Comparison of ENCODE assay signal across 8 cellular contexts in genomic region chr2:208254118-208254870, GRCh38. TPM values are rescaled to one million over a fixed set of nuclear protein-coding genes. Genes with fewer than 3 reads are reported as not detected.
DNase-seq lines count a peak whose midpoint lies in the region; ATAC-seq and TF ChIP-seq lines count a peak whose summit lies in the region.

No MANE protein-coding gene starts in this region.

- DNase-seq in DMS114 treated with DMSO at 0.1 percent for 48 hours (lab: John Stamatoyannopoulos, UW; ENCODE audit: unreplicated experiment) (peak; percentile 61), HUDEP-2 (lab: John Stamatoyannopoulos, UW; ENCODE audit: unreplicated experiment in 76 of 76) (peak; percentile 35 to 95 (median 84)), PC-3 (peak; percentile 72), fibroblast of lung (ENCODE audit: low read depth in 2 of 2) (peak; percentile 67 to 89)
- peak; percentile 72 for DNase-seq in activated T-helper 1 cell treated with anti-CD3 and anti-CD28 coated beads, Interleukin-12 subunit alpha, Interleukin-12 subunit beta, Interleukin-2, Interleukin-4 antibody, amounts not matched to agents 30 ng/mL and 10 ng/mL and 1 ng/mL, durations not matched to agents 14 hours and 24 hours and 36 hours (ENCODE audit: low spot score)
- DNase-seq in natural killer cell treated with Interleukin-12 subunit alpha and Interleukin-12 subunit beta and Interleukin-15 and Interleukin-18, amount 100 ng/mL, for 72 hours (ENCODE audit: low spot score), result peak; percentile 85
- DNase-seq in stimulated activated naive CD4-positive, alpha-beta T cell (lab: John Stamatoyannopoulos, UW), result peak; percentile 38 to 81 (median 70)

- H3K9me2 ChIP-seq in PC-3 (replicated peaks; ENCODE audit: low read length), result no peaks in the 10 kb centered on the region

- H3K27me3 Mint-ChIP-seq in activated T-helper 1 cell treated with anti-CD3 and anti-CD28 coated beads, Interleukin-12 subunit alpha, Interleukin-12 subunit beta, Interleukin-2, Interleukin-4 antibody, amounts not matched to agents 30 ng/mL and 10 ng/mL and 1 ng/mL, durations not matched to agents 14 hours and 24 hours and 36 hours (ENCODE audit: insufficient read depth), result no peaks in the 10 kb centered on the region
- no peaks in the 10 kb centered on the region for H3K27me3 Mint-ChIP-seq in natural killer cell treated with Interleukin-12 subunit alpha and Interleukin-12 subunit beta and Interleukin-15 and Interleukin-18, amount 100 ng/mL, for 72 hours

- H3K4me2 ChIP-seq in PC-3 (ENCODE audit: low read length) (peak overlapping the region; percentile 87), fibroblast of lung (ENCODE audit: extremely low read depth, insufficient read depth, low read length) (peak overlapping the region; percentile 97)

- H4K20me1 ChIP-seq in PC-3 (ENCODE audit: low read length) (no peaks in the 10 kb centered on the region), fibroblast of lung (ENCODE audit: control insufficient read depth, extremely low read depth, insufficient read depth, low read length) (no peaks in the 10 kb centered on the region)

- H2AFZ ChIP-seq in PC-3 (ENCODE audit: low read length) (peak overlapping the region; percentile 99), fibroblast of lung (ENCODE audit: low read length) (peak overlapping the region; percentile 85)

- H3K4me3 Mint-ChIP-seq in activated T-helper 1 cell treated with anti-CD3 and anti-CD28 coated beads, Interleukin-12 subunit alpha, Interleukin-12 subunit beta, Interleukin-2, Interleukin-4 antibody, amounts not matched to agents 30 ng/mL and 10 ng/mL and 1 ng/mL, durations not matched to agents 14 hours and 24 hours and 36 hours, result peak overlapping the region; percentile 99
- H3K4me3 Mint-ChIP-seq in natural killer cell treated with Interleukin-12 subunit alpha and Interleukin-12 subunit beta and Interleukin-15 and Interleukin-18, amount 100 ng/mL, for 72 hours, result peak overlapping the region; percentile 97

- CTCF ChIA-PET in PC-3 (lab: Charles Lee), result interaction anchor here (0.5 to 2.6 kb wide), 5 partner anchors 12 to 152 kb away, joined by 3 to 24 read pairs (median 4); no protein-coding TSS in a partner anchor

- peak overlapping the region; percentile 99 for H3K4me3 ChIP-seq in PC-3 (ENCODE audit: low read length)
- H3K4me3 ChIP-seq in fibroblast of lung (replicated peaks in 1 of 4; ENCODE audit: control extremely low read depth in 1 of 4, insufficient read depth in 1 of 4, low read depth in 3 of 4, low read length in 4 of 4), result peak overlapping the region; percentile 65 to 98 (median 94)

- POLR2A ChIA-PET in PC-3 (lab: Charles Lee; ENCODE audit: unreplicated experiment), result interaction anchor here (0.5 to 0.6 kb wide), 2 partner anchors 66 to 198 kb away, joined by 4 to 8 read pairs; no protein-coding TSS in a partner anchor

- H3K79me2 ChIP-seq in PC-3 (ENCODE audit: low read length), result peaks cover 15% of the 10 kb centered on the region
- peaks cover 3% of the 10 kb centered on the region for H3K79me2 ChIP-seq in fibroblast of lung (ENCODE audit: control insufficient read depth, insufficient read depth, low read length)

- peak; percentile 72 for ATAC-seq in GM21423 (IDR thresholded peaks at IDR 0.05; ENCODE audit: unreplicated experiment)
- peak; percentile 70 for ATAC-seq in PC-3
- peak; percentile 84 to 87 for ATAC-seq in natural killer cell treated with Interleukin-12 subunit alpha and Interleukin-12 subunit beta and Interleukin-15 and Interleukin-18, amount 100 ng/mL, for 72 hours

- H3K27ac ChIP-seq in PC-3 (ENCODE audit: low read length), result no peak overlapping the region
- H3K27ac ChIP-seq in fibroblast of lung (ENCODE audit: insufficient read depth, low read length), result peak overlapping the region; percentile 67

- H3K27me3 ChIP-seq in PC-3 (ENCODE audit: low read length) (no peaks in the 10 kb centered on the region), fibroblast of lung (ENCODE audit: control insufficient read depth, insufficient read depth, low read length) (no peaks in the 10 kb centered on the region)

- intact Hi-C loops in PC-3 (cut with micrococcal nuclease), result no loop called here
- intact Hi-C loops in activated T-helper 1 cell treated with anti-CD3 and anti-CD28 coated beads, Interleukin-12 subunit alpha, Interleukin-12 subunit beta, Interleukin-2, Interleukin-4 antibody, amounts not matched to agents 30 ng/mL and 10 ng/mL and 1 ng/mL, durations not matched to agents 14 hours and 24 hours and 36 hours (cut with micrococcal nuclease), result loop anchor here (1.0 to 10.0 kb wide), 7 partner anchors 12 to 1917 kb away; partner anchors contain the start of genes CCNYL1, KANSL1L, KLF7 and PIKFYVE

- H3F3A ChIP-seq in PC-3 (ENCODE audit: low read length, unreplicated experiment), result no peaks in the 10 kb centered on the region

- no peaks in the 10 kb centered on the region for H3K9me3 ChIP-seq in PC-3 (ENCODE audit: low read length)
- H3K9me3 ChIP-seq in fibroblast of lung (ENCODE audit: control insufficient read depth, insufficient read depth, low read depth, low read length), result no peaks in the 10 kb centered on the region

- H3K36me3 ChIP-seq in PC-3 (ENCODE audit: low read depth, low read length), result peaks cover 22% of the 10 kb centered on the region; the same call in 1 of the 2 replicates
- H3K36me3 ChIP-seq in fibroblast of lung (ENCODE audit: control insufficient read depth, insufficient read depth, low read length), result peaks cover under 1% of the 10 kb centered on the region

- peak overlapping the region; percentile 89 for H3K27ac Mint-ChIP-seq in activated T-helper 1 cell treated with anti-CD3 and anti-CD28 coated beads, Interleukin-12 subunit alpha, Interleukin-12 subunit beta, Interleukin-2, Interleukin-4 antibody, amounts not matched to agents 30 ng/mL and 10 ng/mL and 1 ng/mL, durations not matched to agents 14 hours and 24 hours and 36 hours
- peak overlapping the region; percentile 62 to 64 for H3K27ac Mint-ChIP-seq in natural killer cell treated with Interleukin-12 subunit alpha and Interleukin-12 subunit beta and Interleukin-15 and Interleukin-18, amount 100 ng/mL, for 72 hours

- TF ChIP-seq CTCF in PC-3 (conservative IDR thresholded peaks at IDR 0.05; ENCODE audit: low read depth, low read length), result peak; percentile 81
- peak; percentile 72 to 79 for TF ChIP-seq CTCF in fibroblast of lung (conservative IDR thresholded peaks at IDR 0.05 in 1 of 2, IDR thresholded peaks at IDR 0.05 in 1 of 2; ENCODE audit: low read depth in 1 of 2, low read length in 2 of 2)

- H3K4me1 ChIP-seq in PC-3 (ENCODE audit: insufficient read depth, low read length) (peaks cover 24% of the 10 kb centered on the region), fibroblast of lung (ENCODE audit: control insufficient read depth, extremely low read depth, insufficient read depth, low read length) (no peaks in the 10 kb centered on the region)

- BruUV-seq in PC-3 (replicated peaks; lab: Mats Ljungman, UMichigan), result no TSS peak

- peaks cover 16% of the 10 kb centered on the region for H3K36me3 Mint-ChIP-seq in activated T-helper 1 cell treated with anti-CD3 and anti-CD28 coated beads, Interleukin-12 subunit alpha, Interleukin-12 subunit beta, Interleukin-2, Interleukin-4 antibody, amounts not matched to agents 30 ng/mL and 10 ng/mL and 1 ng/mL, durations not matched to agents 14 hours and 24 hours and 36 hours (ENCODE audit: low read depth)
- peaks cover 5% of the 10 kb centered on the region for H3K36me3 Mint-ChIP-seq in natural killer cell treated with Interleukin-12 subunit alpha and Interleukin-12 subunit beta and Interleukin-15 and Interleukin-18, amount 100 ng/mL, for 72 hours

- peaks cover 25% of the 10 kb centered on the region for H3K4me1 Mint-ChIP-seq in activated T-helper 1 cell treated with anti-CD3 and anti-CD28 coated beads, Interleukin-12 subunit alpha, Interleukin-12 subunit beta, Interleukin-2, Interleukin-4 antibody, amounts not matched to agents 30 ng/mL and 10 ng/mL and 1 ng/mL, durations not matched to agents 14 hours and 24 hours and 36 hours (ENCODE audit: low read depth)
- H3K4me1 Mint-ChIP-seq in natural killer cell treated with Interleukin-12 subunit alpha and Interleukin-12 subunit beta and Interleukin-15 and Interleukin-18, amount 100 ng/mL, for 72 hours (ENCODE audit: low read depth in 2 of 2), result peaks cover 12 to 17% of the 10 kb centered on the region in 2 donors

- H3K9me3 Mint-ChIP-seq in activated T-helper 1 cell treated with anti-CD3 and anti-CD28 coated beads, Interleukin-12 subunit alpha, Interleukin-12 subunit beta, Interleukin-2, Interleukin-4 antibody, amounts not matched to agents 30 ng/mL and 10 ng/mL and 1 ng/mL, durations not matched to agents 14 hours and 24 hours and 36 hours, result no peaks in the 10 kb centered on the region
- no peaks in the 10 kb centered on the region for H3K9me3 Mint-ChIP-seq in natural killer cell treated with Interleukin-12 subunit alpha and Interleukin-12 subunit beta and Interleukin-15 and Interleukin-18, amount 100 ng/mL, for 72 hours

- peak overlapping the region; percentile 58 for H3K9ac ChIP-seq in PC-3 (ENCODE audit: low read length)
- peak overlapping the region; percentile 54 for H3K9ac ChIP-seq in fibroblast of lung (ENCODE audit: insufficient read depth, low read length)

RNA-seq across cellular contexts. Expression of gene IDH1, which starts 0.6 kb away (rescaled TPM):
- 71.5 and 73.6 TPM in 2 replicates for total RNA-seq in PC-3 (2014; rRNA removed)
- total RNA-seq in activated T-helper 1 cell treated with anti-CD3 and anti-CD28 coated beads, Interleukin-12 subunit alpha, Interleukin-12 subunit beta, Interleukin-2, Interleukin-4 antibody, amounts not matched to agents 30 ng/mL and 10 ng/mL and 1 ng/mL, durations not matched to agents 14 hours and 24 hours and 36 hours, result 23.8 and 23.9 TPM in 2 replicates
- 353 and 378 TPM in 2 replicates for total RNA-seq in fibroblast of lung
- polyA plus RNA-seq in fibroblast of lung, result 199 and 200 TPM in 2 replicates
- 118 and 132 TPM in 2 replicates for polyA plus RNA-seq in fibroblast of lung (2012)
- polyA minus RNA-seq in fibroblast of lung (ENCODE audit: low replicate concordance), result 29.0 and 36.5 TPM in 2 replicates
- 10 to 100 TPM; 18.9 to 30.5 TPM for total RNA-seq in natural killer cell treated with Interleukin-12 subunit alpha and Interleukin-12 subunit beta and Interleukin-15 and Interleukin-18, amount 100 ng/mL, for 72 hours

RNA-seq across cellular contexts. Expression of gene PIKFYVE, which starts 11.8 kb away (rescaled TPM):
- total RNA-seq in PC-3 (2014; rRNA removed), result 18.8 and 19.4 TPM in 2 replicates
- total RNA-seq in activated T-helper 1 cell treated with anti-CD3 and anti-CD28 coated beads, Interleukin-12 subunit alpha, Interleukin-12 subunit beta, Interleukin-2, Interleukin-4 antibody, amounts not matched to agents 30 ng/mL and 10 ng/mL and 1 ng/mL, durations not matched to agents 14 hours and 24 hours and 36 hours, result 28.7 and 33.5 TPM in 2 replicates
- 33.6 and 40.1 TPM in 2 replicates for total RNA-seq in fibroblast of lung
- 22.0 and 23.8 TPM in 2 replicates for polyA plus RNA-seq in fibroblast of lung
- 9.5 and 11.4 TPM in 2 replicates for polyA plus RNA-seq in fibroblast of lung (2012)
- 7.6 and 17.4 TPM in 2 replicates for polyA minus RNA-seq in fibroblast of lung (ENCODE audit: low replicate concordance)
- 10 to 100 TPM; 25.6 to 29.9 TPM for total RNA-seq in natural killer cell treated with Interleukin-12 subunit alpha and Interleukin-12 subunit beta and Interleukin-15 and Interleukin-18, amount 100 ng/mL, for 72 hours
